In genomic region chr7:148436571-148436970, GRCh38 we compare ENCODE assay signal across 17 cellular contexts.
DNase-seq lines count a peak whose midpoint lies in the region; ATAC-seq, FAIRE-seq and TF ChIP-seq lines count a peak whose summit lies in the region.
"Had no signal": no experiment of that assay in that cellular context is flagged by ENCODE, and none has a peak within 500 bp of the region (broad histone marks: within the 10 kb centered on the region; RNA-seq: fewer than 3 reads in every experiment).

No MANE protein-coding gene starts in this region.

- H3K4me1 ChIP-seq in prostate gland (replicated peaks) = peaks cover 5% of the 10 kb centered on the region
- H3K4me1 ChIP-seq in trophoblast cell (ENCODE audit: control insufficient read depth in 1 of 2, insufficient read depth in 2 of 2, low read length in 2 of 2) = no peaks in the 10 kb centered on the region
- H3K4me1 ChIP-seq: sigmoid colon had no signal

- H2BK5ac ChIP-seq in trophoblast cell (ENCODE audit: low read depth, low read length, poor library complexity) = no peak overlapping the region

- H3K14ac ChIP-seq in trophoblast cell (ENCODE audit: low read length) = no peak overlapping the region

- no peak overlapping the region for H2BK12ac ChIP-seq in trophoblast cell (ENCODE audit: low read length)

- no peaks in the 10 kb centered on the region for H3K36me3 ChIP-seq in prostate gland
- no peaks in the 10 kb centered on the region for H3K36me3 ChIP-seq in trophoblast cell (ENCODE audit: control insufficient read depth in 1 of 2, insufficient read depth in 2 of 2, low read length in 2 of 2)
- H3K36me3 ChIP-seq: brain microvascular endothelial cell, sigmoid colon, WERI-Rb-1 had no signal

- no peaks in the 10 kb centered on the region for H3K79me2 ChIP-seq in trophoblast cell (ENCODE audit: control insufficient read depth, insufficient read depth, low read length, poor library complexity)

- no peak overlapping the region for H3K23ac ChIP-seq in trophoblast cell (ENCODE audit: low read length)

- H3K4ac ChIP-seq in trophoblast cell (ENCODE audit: low read depth, low read length) = no peak overlapping the region

- H3K4me2 ChIP-seq in trophoblast cell (ENCODE audit: low read length) = no peak overlapping the region
- H3K4me2 ChIP-seq: SK-N-SH had no signal

- H2BK120ac ChIP-seq in trophoblast cell (ENCODE audit: insufficient read depth, low read length, poor library complexity) = no peak overlapping the region

- H3K4me3 ChIP-seq in prostate gland (no peak overlapping the region), trophoblast cell (ENCODE audit: low read depth, low read length) (no peak overlapping the region)
- H3K4me3 ChIP-seq: sigmoid colon had no signal

- no peak for TF ChIP-seq CTCF in prostate gland (IDR thresholded peaks at IDR 0.05)

- H3K79me1 ChIP-seq in trophoblast cell (ENCODE audit: low read length) = no peaks in the 10 kb centered on the region

- H4K91ac ChIP-seq in trophoblast cell (ENCODE audit: low read depth, low read length) = no peak overlapping the region

- H3K9me3 ChIP-seq in prostate gland (no peaks in the 10 kb centered on the region), trophoblast cell (ENCODE audit: insufficient read depth, low read depth, low read length) (peaks cover 6% of the 10 kb centered on the region)
- H3K9me3 ChIP-seq: sigmoid colon, SK-N-SH had no signal

- no peak overlapping the region for H3K18ac ChIP-seq in trophoblast cell (ENCODE audit: low read length)

- ATAC-seq in GM19468 (IDR thresholded peaks at IDR 0.05; ENCODE audit: extremely low read depth, unreplicated experiment) (peak; percentile 63), HG02885 (IDR thresholded peaks at IDR 0.05; ENCODE audit: poor library complexity, unreplicated experiment) (peak; percentile 68)

- intact Hi-C loops in prostate gland (cut with DNase I) (no loop called here), posterior vena cava (cut with DNase I) (no loop called here)

- no peak overlapping the region for H2AK5ac ChIP-seq in trophoblast cell (ENCODE audit: low read length)

- H2AFZ ChIP-seq in trophoblast cell (ENCODE audit: insufficient read depth, low read length, poor library complexity) = no peak overlapping the region

- no peak for FAIRE-seq in GM19239 (lab: Jason Lieb, UNC)

- DNase-seq in NCI-H748 (lab: John Stamatoyannopoulos, UW; ENCODE audit: unreplicated experiment) (peak; percentile 46), prostate gland (ENCODE audit: low spot score) (no peak), GM19239 (ENCODE audit: insufficient read length, low spot score) (no peak), posterior vena cava (ENCODE audit: low spot score) (no peak), trophoblast cell (no peak)
- DNase-seq: brain microvascular endothelial cell; CD4-positive, CD25-positive, alpha-beta regulatory T cell; effector CD4-positive, alpha-beta T cell; Karpas-422; NCI-H187; nephron progenitor cell; sigmoid colon; SK-N-SH; stimulated activated CD4-positive, alpha-beta T cell treated with anti-CD3 and anti-CD28 coated beads, Interleukin-4, amount 100 ng/mL, for 24 hours; WERI-Rb-1 had no signal

- 65% methylated on average over 7 of the region's 7 CpGs for WGBS in prostate gland
- no CpG with 5 or more reads among the region's 7 CpGs for WGBS in trophoblast cell (ENCODE audit: extremely low coverage, insufficient coverage, insufficient read length)

- H3K9ac ChIP-seq in trophoblast cell (ENCODE audit: low read length) = no peak overlapping the region
- H3K9ac ChIP-seq: SK-N-SH had no signal

- no peak overlapping the region for H4K8ac ChIP-seq in trophoblast cell (ENCODE audit: low read depth, low read length)

- H3K27me3 ChIP-seq in prostate gland (replicated peaks; ENCODE audit: insufficient read depth) (no peaks in the 10 kb centered on the region), trophoblast cell (ENCODE audit: insufficient read depth, low read length) (no peaks in the 10 kb centered on the region)
- H3K27me3 ChIP-seq: brain microvascular endothelial cell, sigmoid colon had no signal

- TF ChIP-seq POLR2A in prostate gland (IDR thresholded peaks at IDR 0.05) = no peak

- no peak overlapping the region for H4K12ac ChIP-seq in trophoblast cell (ENCODE audit: low read depth, low read length)

- peak overlapping the region; percentile 32 to 76 for H3K27ac ChIP-seq in prostate gland
- H3K27ac ChIP-seq in trophoblast cell (ENCODE audit: low read depth, low read length) = no peak overlapping the region
- H3K27ac ChIP-seq: brain microvascular endothelial cell, sigmoid colon, WERI-Rb-1 had no signal
